ENCODE assay signal across 11 cellular contexts in the genomic region with DNA sequence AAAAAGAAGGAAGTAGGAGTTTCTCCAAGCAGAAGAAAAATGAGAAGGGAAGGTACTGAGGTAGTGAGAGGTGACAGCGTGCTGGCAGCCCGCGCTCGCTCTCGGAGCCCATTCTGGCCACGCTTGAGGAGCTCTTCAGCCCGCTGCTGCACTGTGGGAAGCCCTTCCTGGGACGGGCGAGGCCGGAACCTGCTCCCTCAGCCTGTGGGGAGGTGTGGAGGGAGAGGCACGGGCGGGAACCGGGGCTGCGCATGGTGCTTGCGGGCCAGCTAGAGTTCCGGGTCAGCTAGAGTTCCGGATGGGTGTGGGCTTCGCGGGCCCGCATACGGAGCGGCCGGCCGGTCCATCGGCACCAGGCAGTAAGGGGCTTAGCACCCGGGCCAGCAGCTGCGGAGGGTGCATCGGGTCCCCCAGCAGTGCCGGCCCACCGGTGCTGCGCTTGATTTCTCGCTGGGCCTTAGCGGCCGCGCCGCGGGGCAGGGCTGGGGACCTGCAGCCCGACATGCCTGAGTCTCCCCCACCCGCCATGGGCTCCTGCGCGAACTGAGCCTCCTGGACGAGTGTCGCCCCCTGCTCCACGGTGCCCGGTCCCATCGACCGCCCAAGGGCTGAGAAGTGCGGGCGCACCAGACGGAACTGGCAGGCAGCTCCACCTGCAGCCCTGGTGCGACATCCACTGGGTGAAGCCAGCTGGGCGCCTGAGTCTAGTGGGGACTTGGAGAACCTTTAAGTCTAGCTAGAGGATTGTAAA.
A peak's percentile ranks its signal among the peaks of the same experiment; 100 is the strongest.
DNase-seq lines count a peak whose midpoint lies in the region; FAIRE-seq lines count a peak whose summit lies in the region.
"Had no signal": no experiment of that assay in that cellular context is flagged by ENCODE, and none has a peak within 500 bp of the region (broad histone marks: within the 10 kb centered on the region; RNA-seq: fewer than 3 reads in every experiment).

No MANE protein-coding gene starts in this region.

- H3K4me1 ChIP-seq in duodenal mucosa (ENCODE audit: control insufficient read depth in 1 of 2, insufficient read depth in 2 of 2, low read length in 2 of 2), result peaks cover 0 to 6% of the 10 kb centered on the region in 2 donors
- no peaks in the 10 kb centered on the region for H3K4me1 ChIP-seq in rectal smooth muscle tissue (ENCODE audit: control insufficient read depth, insufficient read depth, low read length)

- H3K9me3 ChIP-seq in duodenal mucosa (ENCODE audit: control insufficient read depth in 1 of 2, low read length in 2 of 2), result no peaks in the 10 kb centered on the region

- FAIRE-seq in GM18507 (lab: Jason Lieb, UNC), result peak; percentile 9
- FAIRE-seq: K562 had no signal

- H3K9ac ChIP-seq in duodenal mucosa (ENCODE audit: low read depth in 1 of 2, low read length in 2 of 2), result no peak overlapping the region
- H3K9ac ChIP-seq in rectal smooth muscle tissue (ENCODE audit: low read length), result no peak overlapping the region

- H3K27me3 ChIP-seq in duodenal mucosa (ENCODE audit: control insufficient read depth in 1 of 2, insufficient read depth in 2 of 2, low read length in 2 of 2), result peaks cover 0 to 6% of the 10 kb centered on the region in 2 donors
- H3K27me3 ChIP-seq in rectal smooth muscle tissue (ENCODE audit: control insufficient read depth, insufficient read depth, low read length), result no peaks in the 10 kb centered on the region

- peak overlapping the region in 1 of 2 donors; percentile 40 for H3K4me3 ChIP-seq in duodenal mucosa (ENCODE audit: low read depth in 1 of 2, low read length in 2 of 2)
- peak overlapping the region; percentile 30 for H3K4me3 ChIP-seq in rectal smooth muscle tissue (ENCODE audit: low read length)
- H3K4me3 ChIP-seq: K562 had no signal

- DNase-seq in GM18507 (ENCODE audit: extremely low spot score, insufficient read length, low read depth) (no peak), NOMO-1 treated with DMSO at 0.1 percent for 48 hours (lab: John Stamatoyannopoulos, UW; ENCODE audit: unreplicated experiment) (peak; percentile 26), NCI-H1694 (lab: John Stamatoyannopoulos, UW) (no peak), DMS 273 (lab: John Stamatoyannopoulos, UW; ENCODE audit: unreplicated experiment) (no peak), NCI-H82 treated with DMSO at 0.1 percent for 48 hours (lab: John Stamatoyannopoulos, UW; ENCODE audit: unreplicated experiment) (no peak), ecto neural progenitor cell (ENCODE audit: low spot score) (no peak)
- DNase-seq: stimulated activated CD4-positive, alpha-beta T cell treated with anti-CD3 and anti-CD28 coated beads, Interleukin-12 subunit alpha, Interleukin-12 subunit beta, amount 100 ng/mL, for 4 hours had no signal

- H3K36me3 ChIP-seq in duodenal mucosa (ENCODE audit: control insufficient read depth in 1 of 2, insufficient read depth in 2 of 2, low read length in 2 of 2), result no peaks in the 10 kb centered on the region
- no peaks in the 10 kb centered on the region for H3K36me3 ChIP-seq in rectal smooth muscle tissue (ENCODE audit: control insufficient read depth, insufficient read depth, low read length)

- H3K27ac ChIP-seq in duodenal mucosa (ENCODE audit: low read depth, low read length) (peak overlapping the region; percentile 14), rectal smooth muscle tissue (ENCODE audit: low read depth, low read length) (no peak overlapping the region)
- H3K27ac ChIP-seq: VCaP had no signal
